ENCODE assay signal across 19 cellular contexts in the genomic region with DNA sequence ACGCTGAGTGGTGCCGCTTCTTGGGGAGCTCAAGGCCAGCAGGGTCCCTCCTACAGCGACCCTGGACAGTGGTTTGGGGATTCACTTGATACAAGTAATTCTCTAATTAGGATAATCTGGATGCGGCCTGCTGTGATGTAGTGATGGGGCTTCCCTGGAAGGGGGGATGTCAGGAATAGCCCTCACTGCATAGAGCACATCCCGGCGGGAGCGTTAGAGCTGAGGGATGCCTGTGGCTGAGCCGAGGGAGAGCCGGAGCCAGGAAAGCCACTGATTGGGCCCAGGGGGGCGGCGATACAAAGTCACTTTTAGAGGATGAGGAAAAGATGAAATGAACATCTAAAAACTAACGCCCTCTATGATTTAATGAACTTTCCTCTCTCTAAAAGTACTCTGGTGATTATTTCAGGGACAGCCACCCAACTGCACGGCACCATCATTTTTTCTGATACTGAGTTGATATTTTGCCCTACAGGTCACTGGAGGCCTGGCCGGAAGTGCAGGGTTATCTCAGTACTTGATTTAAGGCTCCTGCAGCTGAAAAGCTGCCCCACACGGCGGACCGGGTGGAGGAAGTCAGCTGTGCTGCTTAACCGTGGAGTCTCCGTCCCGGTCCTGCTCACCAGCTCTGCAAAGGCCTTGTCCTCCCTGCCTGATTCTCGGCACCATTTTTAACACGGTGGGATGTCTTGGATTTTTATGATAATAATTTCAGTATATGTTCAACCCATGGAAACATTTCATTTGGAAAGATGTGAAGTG.
"Had no signal": no experiment of that assay in that cellular context is flagged by ENCODE, and none has a peak within 500 bp of the region (broad histone marks: within the 10 kb centered on the region; RNA-seq: fewer than 3 reads in every experiment).

No MANE protein-coding gene starts in this region.

- ATAC-seq: activated CD4-positive, alpha-beta T cell treated with anti-CD3 and anti-CD28 coated beads for 36 hours; activated CD8-positive, alpha-beta T cell treated with anti-CD3 and anti-CD28 coated beads for 36 hours; body of pancreas; gastroesophageal sphincter; naive thymus-derived CD4-positive, alpha-beta T cell; stimulated activated naive B cell treated with anti-CD40 and anti-IgM and Interleukin-4, amounts not matched to agents 10 μg/mL and 1 μg/mL and 100 μg/mL, for 72 hours had no signal

- H3K36me3 ChIP-seq: gastroesophageal sphincter, prostate gland, right lobe of liver, tibial nerve, WERI-Rb-1 had no signal

- H3K4me3 Mint-ChIP-seq: activated CD4-positive, alpha-beta T cell treated with anti-CD3 and anti-CD28 coated beads for 36 hours; activated CD8-positive, alpha-beta T cell treated with anti-CD3 and anti-CD28 coated beads for 36 hours; stimulated activated naive B cell treated with anti-CD40 and anti-IgM and Interleukin-4, amounts not matched to agents 10 μg/mL and 1 μg/mL and 100 μg/mL, for 72 hours had no signal

- H3K27ac Mint-ChIP-seq: activated CD4-positive, alpha-beta T cell treated with anti-CD3 and anti-CD28 coated beads for 36 hours; activated CD8-positive, alpha-beta T cell treated with anti-CD3 and anti-CD28 coated beads for 36 hours; stimulated activated naive B cell treated with anti-CD40 and anti-IgM and Interleukin-4, amounts not matched to agents 10 μg/mL and 1 μg/mL and 100 μg/mL, for 72 hours had no signal

- H3K4me3 ChIP-seq: body of pancreas, prostate gland, tibial nerve had no signal

- H3K4me1 ChIP-seq: body of pancreas, prostate gland had no signal

- DNase-seq: activated CD4-positive, alpha-beta T cell treated with anti-CD3 and anti-CD28 coated beads for 36 hours; activated CD8-positive, alpha-beta memory T cell treated with anti-CD3 and anti-CD28 coated beads, Interleukin-2, amount 50 U/mL, for 48 hours; activated CD8-positive, alpha-beta T cell treated with anti-CD3 and anti-CD28 coated beads for 36 hours; activated naive CD4-positive, alpha-beta T cell treated with Interleukin-2 at 50 U/mL for 16 hours; body of pancreas; central memory CD4-positive, alpha-beta T cell; cortex of kidney; effector memory CD4-positive, alpha-beta T cell; midbrain; naive thymus-derived CD4-positive, alpha-beta T cell; occipital lobe; right lobe of liver; stimulated activated CD4-positive, alpha-beta T cell treated with anti-CD3 and anti-CD28 coated beads, Interleukin-2, amount 100 ng/mL, for 24 hours; stimulated activated naive B cell treated with anti-CD40 and anti-IgM and Interleukin-4, amounts not matched to agents 10 μg/mL and 1 μg/mL and 100 μg/mL, for 72 hours; WERI-Rb-1 had no signal

- H3K27me3 ChIP-seq: body of pancreas, gastroesophageal sphincter, right lobe of liver, tibial nerve had no signal

- H3K27me3 Mint-ChIP-seq: activated CD4-positive, alpha-beta T cell treated with anti-CD3 and anti-CD28 coated beads for 36 hours; activated CD8-positive, alpha-beta T cell treated with anti-CD3 and anti-CD28 coated beads for 36 hours; naive thymus-derived CD4-positive, alpha-beta T cell had no signal

- H3K9me3 Mint-ChIP-seq: activated CD8-positive, alpha-beta T cell treated with anti-CD3 and anti-CD28 coated beads for 36 hours; naive thymus-derived CD4-positive, alpha-beta T cell had no signal

- H3K36me3 Mint-ChIP-seq: naive thymus-derived CD4-positive, alpha-beta T cell had no signal

- H3K9me3 ChIP-seq: body of pancreas, gastroesophageal sphincter, prostate gland, right lobe of liver, tibial nerve had no signal

- H3K27ac ChIP-seq: epithelial cell of prostate, prostate gland, right lobe of liver, WERI-Rb-1 had no signal
